In the genomic region with DNA sequence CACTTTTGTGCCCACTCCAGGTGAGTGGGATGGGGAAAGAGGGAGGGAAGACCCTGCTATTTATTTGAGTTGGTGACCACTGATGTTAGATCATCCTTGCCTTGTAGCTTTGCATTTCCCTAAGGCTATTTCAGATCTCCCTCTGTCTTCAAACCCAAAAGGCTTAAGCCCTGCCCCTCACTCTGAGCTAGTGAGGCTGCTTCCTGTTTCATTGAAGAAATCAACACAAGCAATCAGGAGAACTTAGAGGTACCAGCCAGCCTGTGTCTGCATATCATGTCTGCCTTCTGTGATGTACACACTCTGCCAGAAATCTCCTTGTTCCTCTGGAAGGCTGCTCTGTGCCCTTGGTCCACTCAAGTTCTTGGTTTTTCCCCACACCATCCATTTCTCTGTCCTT, we compare ENCODE assay signal across 12 cellular contexts.
DNase-seq lines count a peak whose midpoint lies in the region; ATAC-seq and TF ChIP-seq lines count a peak whose summit lies in the region.
"Had no signal": no experiment of that assay in that cellular context is flagged by ENCODE, and none has a peak within 500 bp of the region (broad histone marks: within the 10 kb centered on the region; RNA-seq: fewer than 3 reads in every experiment).

No MANE protein-coding gene starts in this region.

- peak overlapping the region; percentile 3 for H3K27ac Mint-ChIP-seq in stimulated activated naive CD8-positive, alpha-beta T cell treated with anti-CD3 and anti-CD28 coated beads, Interleukin-15, Interleukin-2, amounts not matched to agents 100 ng/mL and 50 ng/mL, for 24 hours
- peak overlapping the region; percentile 25 for H3K27ac Mint-ChIP-seq in endothelial cell (ENCODE audit: unreplicated experiment)
- peak overlapping the region; percentile 1 for H3K27ac Mint-ChIP-seq in type B pancreatic cell

- no peaks in the 10 kb centered on the region for H4K20me1 ChIP-seq in OCI-LY7 (ENCODE audit: insufficient read depth, low read length)

- CTCF ChIA-PET in OCI-LY7 (lab: Charles Lee; ENCODE audit: unreplicated experiment), result no interaction called here

- no peaks in the 10 kb centered on the region for H3K27me3 Mint-ChIP-seq in stimulated activated naive CD8-positive, alpha-beta T cell treated with anti-CD3 and anti-CD28 coated beads, Interleukin-15, Interleukin-2, amounts not matched to agents 100 ng/mL and 50 ng/mL, for 24 hours
- peaks cover 7% of the 10 kb centered on the region for H3K27me3 Mint-ChIP-seq in endothelial cell (ENCODE audit: unreplicated experiment)
- H3K27me3 Mint-ChIP-seq in type B pancreatic cell, result no peaks in the 10 kb centered on the region

- no peak overlapping the region for H3K27ac ChIP-seq in OCI-LY7 (ENCODE audit: low read depth, low read length, poor library complexity, severe bottlenecking)
- H3K27ac ChIP-seq in left lung, result no peak overlapping the region
- H3K27ac ChIP-seq: GM23248, upper lobe of right lung had no signal

- no peak overlapping the region for H3K4me2 ChIP-seq in OCI-LY7 (ENCODE audit: low read length)

- peaks cover 7% of the 10 kb centered on the region for H3K36me3 Mint-ChIP-seq in stimulated activated naive CD8-positive, alpha-beta T cell treated with anti-CD3 and anti-CD28 coated beads, Interleukin-15, Interleukin-2, amounts not matched to agents 100 ng/mL and 50 ng/mL, for 24 hours (ENCODE audit: low read depth)
- H3K36me3 Mint-ChIP-seq in endothelial cell (ENCODE audit: low read depth, unreplicated experiment), result peaks cover 4% of the 10 kb centered on the region
- H3K36me3 Mint-ChIP-seq in type B pancreatic cell, result peaks cover 21% of the 10 kb centered on the region

- no peak for TF ChIP-seq CTCF in OCI-LY7 (conservative IDR thresholded peaks at IDR 0.05; ENCODE audit: low read length)
- no peak for TF ChIP-seq CTCF in endothelial cell (IDR thresholded peaks at IDR 0.05; ENCODE audit: unreplicated experiment)
- TF ChIP-seq CTCF in type B pancreatic cell (conservative IDR thresholded peaks at IDR 0.05), result no peak
- TF ChIP-seq CTCF in left lung (IDR thresholded peaks at IDR 0.05), result no peak

- no peaks in the 10 kb centered on the region for H3K9me2 ChIP-seq in OCI-LY7 (ENCODE audit: insufficient read depth, low read length)

- H3K36me3 ChIP-seq in OCI-LY7 (ENCODE audit: insufficient read depth, low read length), result 0 out of 2 replicates have a peak, but pooled peaks cover 8% of the 10 kb centered on the region
- no peaks in the 10 kb centered on the region for H3K36me3 ChIP-seq in left lung
- H3K36me3 ChIP-seq: upper lobe of right lung had no signal

- no peak overlapping the region for H2AFZ ChIP-seq in OCI-LY7 (ENCODE audit: low read length)
- H2AFZ ChIP-seq: GM23248 had no signal

- no peaks in the 10 kb centered on the region for H3K27me3 ChIP-seq in left lung
- H3K27me3 ChIP-seq: upper lobe of right lung had no signal

- H3K9me3 Mint-ChIP-seq in stimulated activated naive CD8-positive, alpha-beta T cell treated with anti-CD3 and anti-CD28 coated beads, Interleukin-15, Interleukin-2, amounts not matched to agents 100 ng/mL and 50 ng/mL, for 24 hours, result no peaks in the 10 kb centered on the region
- H3K9me3 Mint-ChIP-seq in endothelial cell (ENCODE audit: unreplicated experiment) (no peaks in the 10 kb centered on the region), type B pancreatic cell (peaks cover 4% of the 10 kb centered on the region)

- no TSS peak for BruUV-seq in OCI-LY7 (replicated peaks; lab: Mats Ljungman, UMichigan)

- H3K4me3 ChIP-seq in OCI-LY7 (ENCODE audit: low read depth, low read length, poor library complexity, severe bottlenecking) (no peak overlapping the region), left lung (no peak overlapping the region)
- H3K4me3 ChIP-seq: GM23248, upper lobe of right lung had no signal

- H3K9me3 ChIP-seq in OCI-LY7 (ENCODE audit: low read length) (no peaks in the 10 kb centered on the region), left lung (no peaks in the 10 kb centered on the region)
- H3K9me3 ChIP-seq: upper lobe of right lung had no signal

- ATAC-seq in stimulated activated naive CD8-positive, alpha-beta T cell treated with anti-CD3 and anti-CD28 coated beads, Interleukin-15, Interleukin-2, amounts not matched to agents 100 U/mL and 50 U/mL, for 24 hours, result no peak
- ATAC-seq in left lung, result no peak
- ATAC-seq: HepG2, upper lobe of right lung had no signal

- peaks cover 13% of the 10 kb centered on the region; the same call in 1 of the 2 replicates for H3K79me2 ChIP-seq in OCI-LY7 (ENCODE audit: insufficient read depth, low read depth, low read length)

- POLR2A ChIA-PET in OCI-LY7 (lab: Charles Lee), result no interaction called here

- H3K4me3 Mint-ChIP-seq in stimulated activated naive CD8-positive, alpha-beta T cell treated with anti-CD3 and anti-CD28 coated beads, Interleukin-15, Interleukin-2, amounts not matched to agents 100 ng/mL and 50 ng/mL, for 24 hours, result no peak overlapping the region
- H3K4me3 Mint-ChIP-seq in endothelial cell (ENCODE audit: unreplicated experiment) (no peak overlapping the region), type B pancreatic cell (no peak overlapping the region)

- H3K4me1 Mint-ChIP-seq in stimulated activated naive CD8-positive, alpha-beta T cell treated with anti-CD3 and anti-CD28 coated beads, Interleukin-15, Interleukin-2, amounts not matched to agents 100 ng/mL and 50 ng/mL, for 24 hours (ENCODE audit: low read depth), result peaks cover 72% of the 10 kb centered on the region
- H3K4me1 Mint-ChIP-seq in endothelial cell (ENCODE audit: unreplicated experiment) (peaks cover 28% of the 10 kb centered on the region), type B pancreatic cell (ENCODE audit: unreplicated experiment) (peaks cover 23% of the 10 kb centered on the region)

- H3K4me1 ChIP-seq in OCI-LY7 (ENCODE audit: insufficient read depth, low read length, poor library complexity, severe bottlenecking), result peaks cover 21% of the 10 kb centered on the region
- peaks cover 0 to 14% of the 10 kb centered on the region in 2 donors for H3K4me1 ChIP-seq in left lung

- no peak for DNase-seq in stimulated activated naive CD8-positive, alpha-beta T cell treated with anti-CD3 and anti-CD28 coated beads, Interleukin-15, Interleukin-2, amounts not matched to agents 100 U/mL and 50 U/mL, for 24 hours
- DNase-seq in OCI-LY7 (ENCODE audit: low spot score) (peak; percentile 40), endothelial cell (ENCODE audit: low spot score) (no peak), type B pancreatic cell (ENCODE audit: extremely low spot score, unreplicated experiment) (no peak), GM19240 (ENCODE audit: insufficient read length, low spot score) (no peak), DMS114 treated with DMSO at 0.1 percent for 48 hours (lab: John Stamatoyannopoulos, UW; ENCODE audit: unreplicated experiment) (no peak), left lung (no peak)
- DNase-seq: AML-193, GM23248, upper lobe of right lung had no signal

- intact Hi-C loops in OCI-LY7 (cut with micrococcal nuclease; ENCODE audit: unreplicated experiment), result no loop called here
- intact Hi-C loops in left lung (cut with DNase I), result no loop called here
